In genomic region chr1:183237046-183237445, GRCh38 we compare ENCODE assay signal across 16 cellular contexts. TPM values are rescaled to one million over a fixed set of nuclear protein-coding genes. Genes with fewer than 3 reads are reported as not detected.
"Had no signal": no experiment of that assay in that cellular context is flagged by ENCODE, and none has a peak within 500 bp of the region (broad histone marks: within the 10 kb centered on the region; RNA-seq: fewer than 3 reads in every experiment).

No MANE protein-coding gene starts in this region.

- H3K4me1 Mint-ChIP-seq: central memory CD8-positive, alpha-beta T cell had no signal

- H3K27ac ChIP-seq: lower lobe of right lung had no signal

- H3K27me3 ChIP-seq: upper lobe of left lung had no signal

- H3K9me3 ChIP-seq: lower lobe of right lung, upper lobe of left lung had no signal

- H3K36me3 ChIP-seq: lower lobe of right lung, upper lobe of left lung had no signal

- H3K27ac Mint-ChIP-seq: activated naive CD8-positive, alpha-beta T cell; activated T-helper 1 cell treated with anti-CD3 and anti-CD28 coated beads, Interleukin-12 subunit alpha, Interleukin-12 subunit beta, Interleukin-2, Interleukin-4 antibody, amounts not matched to agents 30 ng/mL and 10 ng/mL and 1 ng/mL, durations not matched to agents 14 hours and 24 hours and 36 hours; progenitor cell of endocrine pancreas had no signal

- H3K36me3 Mint-ChIP-seq: activated naive CD8-positive, alpha-beta T cell; brain had no signal

- H3K4me3 Mint-ChIP-seq: activated naive CD8-positive, alpha-beta T cell; activated T-helper 1 cell treated with anti-CD3 and anti-CD28 coated beads, Interleukin-12 subunit alpha, Interleukin-12 subunit beta, Interleukin-2, Interleukin-4 antibody, amounts not matched to agents 30 ng/mL and 10 ng/mL and 1 ng/mL, durations not matched to agents 14 hours and 24 hours and 36 hours; brain; central memory CD8-positive, alpha-beta T cell had no signal

- H3K9me3 Mint-ChIP-seq: activated T-helper 1 cell treated with anti-CD3 and anti-CD28 coated beads, Interleukin-12 subunit alpha, Interleukin-12 subunit beta, Interleukin-2, Interleukin-4 antibody, amounts not matched to agents 30 ng/mL and 10 ng/mL and 1 ng/mL, durations not matched to agents 14 hours and 24 hours and 36 hours; brain; central memory CD8-positive, alpha-beta T cell had no signal

- DNase-seq: activated CD4-positive, alpha-beta T cell treated with anti-CD3 and anti-CD28 coated beads, Interleukin-2, amount 50 U/mL, for 4 hours; activated gamma-delta T cell treated with Interleukin-2 at 50 U/mL for 16 hours; left colon; lower lobe of right lung; midbrain; stimulated activated CD4-positive, alpha-beta T cell treated with anti-CD3 and anti-CD28 coated beads, Interleukin-2, amount 100 ng/mL, for 24 hours; stimulated activated naive CD8-positive, alpha-beta T cell treated with anti-CD3 and anti-CD28 coated beads, Interleukin-15, Interleukin-2, amounts not matched to agents 100 U/mL and 50 U/mL, for 24 hours; SW 1271; upper lobe of left lung had no signal

- ATAC-seq: left colon; lower lobe of right lung; stimulated activated naive CD8-positive, alpha-beta T cell treated with anti-CD3 and anti-CD28 coated beads, Interleukin-15, Interleukin-2, amounts not matched to agents 100 U/mL and 50 U/mL, for 24 hours had no signal

- H3K4me3 ChIP-seq: coronary artery, lower lobe of right lung, upper lobe of left lung had no signal

RNA-seq across cellular contexts. Expression of gene LAMC2, which starts 51.0 kb away (rescaled TPM):
- total RNA-seq: T-helper 2 cell treated with Interferon-gamma antibody and Interleukin-4, amounts not matched to agents 100 ng/mL and 5 ng/mL, for 36 hours had no signal
